ENCODE assay signal across 8 cellular contexts in genomic region chr10:72263613-72264241, GRCh38. TPM values are rescaled to one million over a fixed set of nuclear protein-coding genes. Genes with fewer than 3 reads are reported as not detected.
DNase-seq lines count a peak whose midpoint lies in the region; ATAC-seq, FAIRE-seq and TF ChIP-seq lines count a peak whose summit lies in the region.

No MANE protein-coding gene starts in this region.

- no TSS peak for BruUV-seq in HCT116 (replicated peaks; lab: Mats Ljungman, UMichigan)

- H3K4me2 ChIP-seq in HCT116 (ENCODE audit: low read length), result peak overlapping the region; percentile 68

- H2AFZ ChIP-seq in HCT116 (ENCODE audit: low read depth, low read length, poor library complexity, severe bottlenecking), result peak overlapping the region; percentile 3

- FAIRE-seq in pancreas (lab: Jason Lieb, UNC), result no peak

- no peak for ATAC-seq in HCT116
- ATAC-seq in pancreas, result peak; percentile 65 to 79 (median 71)
- ATAC-seq in sciatic nerve, result no peak
- no peak for ATAC-seq in HG03469 (IDR thresholded peaks at IDR 0.05; ENCODE audit: unreplicated experiment)
- no peak for ATAC-seq in GM21786 (IDR thresholded peaks at IDR 0.05; ENCODE audit: unreplicated experiment)

- DNase-seq in HCT116 (ENCODE audit: low read depth, low spot score) (no peak), NCI-H2107 treated with DMSO at 0.1 percent for 48 hours (lab: John Stamatoyannopoulos, UW; ENCODE audit: unreplicated experiment) (peak; percentile 74), amniotic epithelial cell (ENCODE audit: low read depth) (peak; percentile 30), pancreas (peak; percentile 77 to 89 (median 84)), sciatic nerve (ENCODE audit: low spot score) (no peak)
- no peak for DNase-seq in stimulated activated CD4-positive, alpha-beta T cell treated with anti-CD3 and anti-CD28 coated beads, Interleukin-4, amount 100 ng/mL, for 24 hours

- H3K27me3 ChIP-seq in HCT116 (ENCODE audit: insufficient read depth, low read length) (no peaks in the 10 kb centered on the region), pancreas (no peaks in the 10 kb centered on the region)

- H3K9me3 ChIP-seq in HCT116 (ENCODE audit: control insufficient read depth in 1 of 2, insufficient read depth in 1 of 2, low read depth in 1 of 2, low read length in 2 of 2), result no peaks in the 10 kb centered on the region
- no peaks in the 10 kb centered on the region for H3K9me3 ChIP-seq in pancreas

- no peak overlapping the region for H3K4me3 ChIP-seq in HCT116 (replicated peaks in 1 of 2; ENCODE audit: low read depth in 1 of 2, low read length in 2 of 2)
- no peak overlapping the region for H3K4me3 ChIP-seq in pancreas

- H3K9me2 ChIP-seq in HCT116 (ENCODE audit: insufficient read depth), result no peaks in the 10 kb centered on the region

- RAD21 ChIA-PET in HCT116 (lab: Charles Lee; ENCODE audit: low non-redundant PET in 1 of 2, low total read pairs in 2 of 2, uncharacterized antibody in 2 of 2, unreplicated experiment in 2 of 2), result no interaction called here

- WGBS in pancreas, 2 donors, result 16 to 21% methylated on average over 6 of the region's 6 CpGs

- TF ChIP-seq CTCF in HCT116 (IDR thresholded peaks at IDR 0.05 in 2 of 3, conservative IDR thresholded peaks at IDR 0.05 in 1 of 3; ENCODE audit: borderline replicate concordance in 1 of 3, insufficient read depth in 1 of 3, low read depth in 2 of 3, low read length in 2 of 3), result no peak
- TF ChIP-seq CTCF in pancreas (IDR thresholded peaks at IDR 0.05), result no peak

- no peak for TF ChIP-seq POLR2A in HCT116 (IDR thresholded peaks at IDR 0.05; ENCODE audit: borderline replicate concordance, extremely low read depth, insufficient read depth, insufficient read length)

- no peak for TF ChIP-seq RAD21 in HCT116 (IDR thresholded peaks at IDR 0.05; ENCODE audit: low read depth)

- H4K20me1 ChIP-seq in HCT116 (ENCODE audit: insufficient read depth), result no peaks in the 10 kb centered on the region

- intact Hi-C loops in HCT116 (cut with micrococcal nuclease), result no loop called here
- intact Hi-C loops in pancreas (cut with DNase I), result no loop called here
- intact Hi-C loops in sciatic nerve (cut with DNase I), result no loop called here

- CTCF ChIA-PET in HCT116 (lab: Charles Lee), result interaction anchor here (1.9 kb wide), 1 partner anchor 10 kb away, joined by 4 read pairs; the partner anchor contains the start of gene DDIT4

- POLR2A ChIA-PET in HCT116 (lab: Charles Lee), result interaction anchor here (1.0 to 9.2 kb wide), 6 partner anchors 9 to 68 kb away, joined by 3 to 166 read pairs (median 3); partner anchors contain the start of gene DDIT4

- peak overlapping the region; percentile 34; the same call in 1 of the 2 replicates for H3K9ac ChIP-seq in HCT116 (ENCODE audit: low read length)

- no peaks in the 10 kb centered on the region for H3K79me2 ChIP-seq in HCT116 (ENCODE audit: insufficient read depth, low read length)

- peaks cover 44 to 66% of the 10 kb centered on the region in 2 experiments for H3K4me1 ChIP-seq in HCT116 (ENCODE audit: control insufficient read depth in 1 of 2, insufficient read depth in 2 of 2, low read length in 2 of 2)
- H3K4me1 ChIP-seq in pancreas, result peaks cover 5 to 26% (median 18%) of the 10 kb centered on the region in 3 donors

- H3K27ac ChIP-seq in HCT116 (ENCODE audit: low read depth, low read length) (peak overlapping the region; percentile 54), pancreas (peak overlapping the region; percentile 58 to 87 (median 72))

- H3K36me3 ChIP-seq in HCT116 (ENCODE audit: control insufficient read depth in 1 of 2, insufficient read depth in 2 of 2, low read length in 2 of 2), result no peaks in the 10 kb centered on the region
- no peaks in the 10 kb centered on the region for H3K36me3 ChIP-seq in pancreas

TF ChIP-seq in HCT116, 20 proteins besides CTCF, POLR2A, EP300 and RAD21:
- TF ChIP-seq ATF3 (IDR thresholded peaks at IDR 0.05), result no peak
- 0 out of 2 replicates have a peak, but pooled peaks have one; percentile 31 for TF ChIP-seq SP1 (IDR thresholded peaks at IDR 0.05; ENCODE audit: low read depth)
- TF ChIP-seq YY1 (IDR thresholded peaks at IDR 0.05; ENCODE audit: extremely low read depth, insufficient replicate concordance, low read depth, low read length), result peak; percentile 52
- no peak for TF ChIP-seq SRF (IDR thresholded peaks at IDR 0.05; ENCODE audit: low read depth)
- peak; percentile 65 for TF ChIP-seq POLR2AphosphoS5 (IDR thresholded peaks at IDR 0.05; ENCODE audit: low read depth, low read length)
- TF ChIP-seq ZBTB33 (IDR thresholded peaks at IDR 0.05; ENCODE audit: extremely low read depth, insufficient replicate concordance, low read length), result no peak
- TF ChIP-seq JUND (IDR thresholded peaks at IDR 0.05), result no peak
- TF ChIP-seq MAX (IDR thresholded peaks at IDR 0.05), result peak; percentile 38; the same call in 1 of the 2 replicates

RNA-seq across cellular contexts. Expression of gene DDIT4, which starts 10.0 kb away (rescaled TPM):
- total RNA-seq in HCT116 (2021; ENCODE audit: unreplicated experiment), result 462 TPM
- 1,030 and 1,103 TPM in 2 replicates for polyA plus RNA-seq in HCT116 (2012)
- total RNA-seq in pancreas, result 1,000 to 10,000 TPM in 1 of 6 donors, 100 to 1,000 TPM in 3, 10 to 100 TPM in 2; 61.6 to 1,144 (median 191) TPM
- polyA plus RNA-seq in pancreas, result 100 to 1,000 TPM; 228 to 795 TPM
- 232 TPM for total RNA-seq in sciatic nerve

RNA-seq across cellular contexts. Expression of gene ASCC1, which starts 47.7 kb away (rescaled TPM):
- 34.5 TPM for total RNA-seq in HCT116 (2021; ENCODE audit: unreplicated experiment)
- 21.8 and 28.4 TPM in 2 replicates for polyA plus RNA-seq in HCT116 (2012)
- total RNA-seq in pancreas, result 10 to 100 TPM; 11.7 to 26.0 (median 16.9) TPM
- polyA plus RNA-seq in pancreas, result 10 to 100 TPM in 1 of 2 donors, 1 to 10 TPM in 1; 5.4 to 10.5 TPM
- total RNA-seq in sciatic nerve, result 37.4 TPM

RNA-seq across cellular contexts. Expression of gene ANAPC16, which starts 47.9 kb away (rescaled TPM):
- 71.1 TPM for total RNA-seq in HCT116 (2021; ENCODE audit: unreplicated experiment)
- polyA plus RNA-seq in HCT116 (2012), result 64.1 and 72.3 TPM in 2 replicates
- 10 to 100 TPM; 52.4 to 92.6 (median 68.0) TPM for total RNA-seq in pancreas
- polyA plus RNA-seq in pancreas, result 100 to 1,000 TPM in 1 of 2 donors, 10 to 100 TPM in 1; 92.0 to 153 TPM
- total RNA-seq in sciatic nerve, result 76.1 TPM

Comparison
In these comparisons a context has a peak if more than half of its experiments do, and no peak if none do; other contexts are left out.
1. ATAC-seq: peak in pancreas (4 of 4); none in HCT116 (single experiment), sciatic nerve (single experiment), HG03469 (single experiment) and GM21786 (single experiment).
2. DNase-seq: peak in NCI-H2107 treated with DMSO at 0.1 percent for 48 hours (single experiment), amniotic epithelial cell (single experiment) and pancreas (6 of 6); none in HCT116 (single experiment), sciatic nerve (single experiment) and stimulated activated CD4-positive, alpha-beta T cell treated with anti-CD3 and anti-CD28 coated beads, Interleukin-4, amount 100 ng/mL, for 24 hours (single experiment).